In genomic region chr21:33721081-33721480, GRCh38 we compare ENCODE assay signal across 19 cellular contexts.
DNase-seq lines count a peak whose midpoint lies in the region; ATAC-seq, FAIRE-seq and TF ChIP-seq lines count a peak whose summit lies in the region.
"Had no signal": no experiment of that assay in that cellular context is flagged by ENCODE, and none has a peak within 500 bp of the region (broad histone marks: within the 10 kb centered on the region; RNA-seq: fewer than 3 reads in every experiment).

No MANE protein-coding gene starts in this region.

- no peak for DNase-seq in A549 (ENCODE audit: low read depth in 1 of 2, low spot score in 1 of 2)
- DNase-seq in HFFc6 = no peak
- no peak for DNase-seq in K562 (ENCODE audit: extremely low read depth in 1 of 4, low spot score in 3 of 4)
- no peak for DNase-seq in progenitor cell of endocrine pancreas (ENCODE audit: low spot score, unreplicated experiment)
- DNase-seq in NCI-H2171 (lab: John Stamatoyannopoulos, UW) = no peak
- DNase-seq: Caco-2; CD4-positive, CD25-positive, alpha-beta regulatory T cell; CD8-positive, alpha-beta T cell; DMS153; DND-41; H9 had no signal

- BruUV-seq in K562 (replicated peaks; lab: Mats Ljungman, UMichigan) = no TSS peak

- H3K4me3 ChIP-seq in A549 (no peak overlapping the region), K562 (no peak overlapping the region)
- H3K4me3 ChIP-seq: BLaER1, GM23338 had no signal

- no peaks in the 10 kb centered on the region for H3K79me2 ChIP-seq in K562 (ENCODE audit: control insufficient read depth, insufficient read depth, low read length)

- in situ Hi-C loops in K562 (cut with MboI) = no loop called here

- no peaks in the 10 kb centered on the region for H3K9me1 ChIP-seq in K562 (ENCODE audit: control insufficient read depth, insufficient read depth, low read length)

- H3K9me3 ChIP-seq in A549 (no peaks in the 10 kb centered on the region), K562 (replicated peaks; ENCODE audit: control insufficient read depth, insufficient read depth, low read depth, low read length) (no peaks in the 10 kb centered on the region)
- H3K9me3 ChIP-seq: BLaER1, Caco-2 had no signal

- TF ChIP-seq CTCF in A549 (IDR thresholded peaks at IDR 0.05) = no peak
- TF ChIP-seq CTCF in HFFc6 (IDR thresholded peaks at IDR 0.05) = no peak
- TF ChIP-seq CTCF in K562 (IDR thresholded peaks at IDR 0.05 in 2 of 3, conservative IDR thresholded peaks at IDR 0.05 in 1 of 3; ENCODE audit: insufficient read depth in 2 of 3, low read depth in 1 of 3, low read length in 3 of 3) = no peak
- TF ChIP-seq CTCF in progenitor cell of endocrine pancreas (IDR thresholded peaks at IDR 0.05; ENCODE audit: unreplicated experiment) = no peak

- H3K36me3 ChIP-seq in K562 (ENCODE audit: control insufficient read depth, insufficient read depth, low read length) = no peaks in the 10 kb centered on the region

- no peak for TF ChIP-seq POLR2A in A549 (IDR thresholded peaks at IDR 0.05; ENCODE audit: low read length)
- no peak for TF ChIP-seq POLR2A in K562 (conservative IDR thresholded peaks at IDR 0.05)

- H3K4me2 ChIP-seq in A549 = no peak overlapping the region
- H3K4me2 ChIP-seq in K562 (ENCODE audit: insufficient read depth, low read length) = no peak overlapping the region
- H3K4me2 ChIP-seq: BLaER1, GM23338 had no signal

- no peak for TF ChIP-seq EP300 in A549 (IDR thresholded peaks at IDR 0.05)
- TF ChIP-seq EP300 in K562 (IDR thresholded peaks at IDR 0.05; ENCODE audit: low read length) = no peak

- H3K4me3 Mint-ChIP-seq in HFFc6 (no peak overlapping the region), progenitor cell of endocrine pancreas (ENCODE audit: low read depth) (no peak overlapping the region)
- H3K4me3 Mint-ChIP-seq: B cell; CD4-positive, CD25-positive, alpha-beta regulatory T cell; CD8-positive, alpha-beta T cell; GM23338; H9 had no signal

- ATAC-seq in A549 (no peak), K562 (no peak), esophagus mucosa (no peak)
- ATAC-seq: CD8-positive, alpha-beta T cell; GM23338; HCT116 had no signal

- FAIRE-seq in A549 (lab: Jason Lieb, UNC) (no peak), K562 (lab: Jason Lieb, UNC) (no peak)
- FAIRE-seq: G401.6, GM12892 had no signal

- H3K9me3 Mint-ChIP-seq in HFFc6 (no peaks in the 10 kb centered on the region), progenitor cell of endocrine pancreas (ENCODE audit: low read depth) (no peaks in the 10 kb centered on the region)
- H3K9me3 Mint-ChIP-seq: CD4-positive, CD25-positive, alpha-beta regulatory T cell; CD8-positive, alpha-beta T cell; GM23338; H9 had no signal

- H3K27ac ChIP-seq in A549 (no peak overlapping the region), K562 (ENCODE audit: extremely low read depth, low read depth, low read length) (no peak overlapping the region)
- H3K27ac ChIP-seq: BLaER1, C4-2B had no signal

- TF ChIP-seq RAD21 in A549 (conservative IDR thresholded peaks at IDR 0.05 in 1 of 2, IDR thresholded peaks at IDR 0.05 in 1 of 2) (no peak), K562 (CRISPR knock-in tag; conservative IDR thresholded peaks at IDR 0.05 in 1 of 2, IDR thresholded peaks at IDR 0.05 in 1 of 2) (no peak)

- intact Hi-C loops in K562 (cut with micrococcal nuclease) = loop anchor here (10.0 kb wide), 1 partner anchor 154 kb away; no protein-coding TSS in a partner anchor

- H3K36me3 Mint-ChIP-seq in HFFc6 (ENCODE audit: low read depth) = peaks cover 23% of the 10 kb centered on the region
- peaks cover 27% of the 10 kb centered on the region for H3K36me3 Mint-ChIP-seq in progenitor cell of endocrine pancreas (ENCODE audit: insufficient read depth)
- H3K36me3 Mint-ChIP-seq: CD4-positive, CD25-positive, alpha-beta regulatory T cell; CD8-positive, alpha-beta T cell had no signal

- H2AFZ ChIP-seq in K562 (ENCODE audit: low read depth, low read length) = no peak overlapping the region
- H2AFZ ChIP-seq: GM23338 had no signal

- no peaks in the 10 kb centered on the region for H3K27me3 ChIP-seq in K562 (ENCODE audit: control insufficient read depth in 2 of 2, insufficient read depth in 2 of 2, low read length in 2 of 2)
- H3K27me3 ChIP-seq: BLaER1 had no signal

- peaks cover 15% of the 10 kb centered on the region for H3K4me1 Mint-ChIP-seq in HFFc6 (ENCODE audit: low read depth)
- peaks cover 8% of the 10 kb centered on the region for H3K4me1 Mint-ChIP-seq in progenitor cell of endocrine pancreas (ENCODE audit: low read depth)
- H3K4me1 Mint-ChIP-seq: B cell; CD4-positive, CD25-positive, alpha-beta regulatory T cell; GM23338 had no signal

- H3K27me3 Mint-ChIP-seq in HFFc6 (ENCODE audit: insufficient read depth) (no peaks in the 10 kb centered on the region), progenitor cell of endocrine pancreas (no peaks in the 10 kb centered on the region)
- H3K27me3 Mint-ChIP-seq: B cell had no signal

- POLR2A ChIA-PET in A549 (lab: Yijun Ruan, JAX) = no interaction called here
- POLR2A ChIA-PET in K562 (lab: Yijun Ruan, JAX) = no interaction called here

- no peaks in the 10 kb centered on the region for H4K20me1 ChIP-seq in K562 (replicated peaks; ENCODE audit: control insufficient read depth, insufficient read depth, low read length)
- H4K20me1 ChIP-seq: BLaER1 had no signal

- H3K4me1 ChIP-seq in A549 (peaks cover 3% of the 10 kb centered on the region; the same call in 1 of the 3 replicates), K562 (replicated peaks in 1 of 2; ENCODE audit: control insufficient read depth in 2 of 2, insufficient read depth in 2 of 2, low read length in 2 of 2) (peaks cover 0 to 3% of the 10 kb centered on the region in 2 experiments; a peak in 2 of 5 replicates)
- H3K4me1 ChIP-seq: BLaER1 had no signal

- H3K9ac ChIP-seq in K562 (ENCODE audit: insufficient read depth in 1 of 2, low read depth in 2 of 2, low read length in 2 of 2) = no peak overlapping the region
- H3K9ac ChIP-seq: BLaER1 had no signal

- CTCF ChIA-PET in A549 (lab: Yijun Ruan, JAX) = no interaction called here
- CTCF ChIA-PET in K562 (lab: Yijun Ruan, JAX; ENCODE audit: low intra/inter-chr PET ratio) = no interaction called here

- 85% methylated on average over 2 of the region's 2 CpGs for WGBS in A549 (ENCODE audit: missing lambda C conversion rate)
- WGBS in K562 (ENCODE audit: insufficient coverage, low coverage, missing lambda C conversion rate) = 32% methylated on average over 2 of the region's 2 CpGs

- H3K27ac Mint-ChIP-seq in HFFc6 (peak overlapping the region; percentile 5), progenitor cell of endocrine pancreas (peak overlapping the region; percentile 47)
- H3K27ac Mint-ChIP-seq: B cell; CD8-positive, alpha-beta T cell; GM23338 had no signal

TF ChIP-seq in A549, 52 proteins besides CTCF, POLR2A, EP300 and RAD21:
- TF ChIP-seq HOXB5 (CRISPR knock-in tag; IDR thresholded peaks at IDR 0.05) (no peak), MAFK (IDR thresholded peaks at IDR 0.05; ENCODE audit: partially characterized antibody) (peak; percentile 39)

TF ChIP-seq in K562, 482 proteins besides CTCF, POLR2A, EP300 and RAD21:
- peak; percentile 67 for TF ChIP-seq C11orf30 (IDR thresholded peaks at IDR 0.05; ENCODE audit: low read depth)
- peak; percentile 64 for TF ChIP-seq MAFG (tag; conservative IDR thresholded peaks at IDR 0.05)
- TF ChIP-seq MAFF (IDR thresholded peaks at IDR 0.05; ENCODE audit: low read length) = peak; percentile 32
- TF ChIP-seq ZNF316 (IDR thresholded peaks at IDR 0.05) = peak; percentile 86
- TF ChIP-seq DNMT1 (IDR thresholded peaks at IDR 0.05) = no peak
- no peak for TF ChIP-seq TFE3 (CRISPR knock-in tag; IDR thresholded peaks at IDR 0.05)
- TF ChIP-seq CREM (IDR thresholded peaks at IDR 0.05; ENCODE audit: low read depth) = no peak

Comparison
In these comparisons a context has a peak if more than half of its experiments do, and no peak if none do; other contexts are left out.
1. Of the 35 proteins assayed by ChIP-seq in both K562 and A549: peak only in K562: none; only in A549: MAFK; in both: none; in neither: 34.